In the genomic region with DNA sequence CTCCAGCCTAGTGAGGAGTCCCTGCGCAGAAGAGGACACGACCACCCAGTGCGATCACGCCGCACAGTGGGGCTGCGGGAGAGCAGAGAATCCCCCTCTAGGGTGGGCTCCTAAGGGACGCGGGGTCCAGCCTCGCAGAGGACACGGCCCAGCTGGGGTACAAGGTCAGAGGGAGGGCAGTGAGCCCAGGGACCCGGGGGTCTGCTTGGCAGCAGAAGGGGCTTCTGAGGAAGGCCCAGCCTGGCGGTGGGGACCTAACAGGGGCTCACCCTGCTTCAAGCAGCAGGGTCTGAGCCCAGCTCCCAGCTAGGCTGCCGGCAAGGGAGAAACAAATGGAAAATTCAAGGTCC, we compare ENCODE assay signal across 11 cellular contexts.
"Had no signal": no experiment of that assay in that cellular context is flagged by ENCODE, and none has a peak within 500 bp of the region (broad histone marks: within the 10 kb centered on the region; RNA-seq: fewer than 3 reads in every experiment).

No MANE protein-coding gene starts in this region.

- H3K79me2 ChIP-seq: hepatocyte had no signal

- FAIRE-seq: keratinocyte had no signal

- ATAC-seq: activated CD4-positive, CD25-positive, alpha-beta regulatory T cell treated with anti-CD3 and anti-CD28 coated beads, Interleukin-2, amount 50 U/mL, for 24 hours had no signal

- H3K27me3 ChIP-seq: ascending aorta, hepatocyte, ovary, tibial nerve, vagina had no signal

- DNase-seq: activated T-cell treated with anti-CD3 and anti-CD28 coated beads for 4 hours, T-helper 9 cell had no signal

- H3K36me3 ChIP-seq: ascending aorta, esophagus muscularis mucosa, left ventricle myocardium inferior, ovary, tibial nerve, vagina had no signal

- H3K4me1 ChIP-seq: ascending aorta, left ventricle myocardium inferior, tibial nerve, vagina had no signal

- H3K4me3 ChIP-seq: ascending aorta, esophagus muscularis mucosa, hepatocyte, left ventricle myocardium inferior, ovary, tibial nerve, vagina had no signal

- H3K27ac ChIP-seq: ascending aorta, esophagus muscularis mucosa, hepatocyte, left ventricle myocardium inferior, ovary, tibial nerve, vagina had no signal

- H3K9me3 ChIP-seq: ascending aorta, esophagus muscularis mucosa, left ventricle myocardium inferior, ovary, tibial nerve, vagina had no signal

- H3K4me2 ChIP-seq: hepatocyte had no signal
